ENCODE assay signal across 24 cellular contexts in the genomic region with DNA sequence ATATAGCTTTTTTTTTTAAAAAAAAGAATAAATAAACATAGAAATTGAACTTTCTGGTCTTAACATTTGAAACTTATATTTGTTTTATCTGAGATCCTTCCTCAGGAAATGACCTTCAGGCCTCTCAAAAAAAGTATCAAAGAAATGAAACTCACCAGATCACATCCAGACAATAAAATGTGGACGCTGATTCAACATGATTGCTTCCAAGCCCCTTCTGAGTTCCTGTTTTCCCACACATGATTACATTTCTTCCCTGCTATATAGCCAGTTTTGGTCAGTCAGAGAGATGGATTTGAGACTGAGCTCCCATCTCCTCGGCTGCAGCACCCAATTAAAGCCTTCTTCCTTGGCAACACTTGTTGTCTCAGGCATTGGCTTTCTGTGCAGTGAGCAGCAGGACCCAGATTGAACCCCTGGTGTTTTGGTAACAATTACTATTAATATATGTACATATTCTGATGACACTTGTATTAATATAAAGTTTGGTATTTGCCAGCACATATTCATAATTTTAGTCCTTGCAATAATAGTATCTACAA.
"Had no signal": no experiment of that assay in that cellular context is flagged by ENCODE, and none has a peak within 500 bp of the region (broad histone marks: within the 10 kb centered on the region; RNA-seq: fewer than 3 reads in every experiment).

No MANE protein-coding gene starts in this region.

- H3K36me3 Mint-ChIP-seq: naive B cell had no signal

- ATAC-seq: left lobe of liver; mucosa of descending colon; natural killer cell treated with Interleukin-12 subunit alpha and Interleukin-12 subunit beta and Interleukin-15 and Interleukin-18, amount 100 ng/mL, for 72 hours; pancreas; stimulated activated effector memory CD8-positive, alpha-beta T cell treated with anti-CD3 and anti-CD28 coated beads, Interleukin-12 subunit alpha, Interleukin-12 subunit beta, amount 100 ng/mL, for 72 hours had no signal

- H3K27me3 ChIP-seq: neutrophil, pancreas, right atrium auricular region, sigmoid colon, stomach, thyroid gland had no signal

- H3K9me3 ChIP-seq: neutrophil, pancreas, right atrium auricular region, thyroid gland had no signal

- DNase-seq: effector CD8-positive, alpha-beta T cell; head of caudate nucleus; kidney; mesenchymal stem cell; mucosa of descending colon; naive B cell; pancreas; sigmoid colon; stimulated activated CD4-positive, alpha-beta T cell treated with anti-CD3 and anti-CD28 coated beads, Interleukin-2, amount 100 ng/mL, for 24 hours; stimulated activated CD4-positive, alpha-beta T cell treated with anti-CD3 and anti-CD28 coated beads, Interleukin-4, amount 100 ng/mL, for 24 hours; stimulated activated naive CD4-positive, alpha-beta T cell treated with Interleukin-2 at 50 U/mL for 16 hours; stomach; thyroid gland; trophoblast cell had no signal

- H3K36me3 ChIP-seq: pancreas had no signal

- H3K27me3 Mint-ChIP-seq: naive B cell had no signal

- FAIRE-seq: frontal cortex, kidney, pancreas, urothelium cell line had no signal

- H3K4me1 ChIP-seq: pancreas had no signal

- H3K9me3 Mint-ChIP-seq: natural killer cell treated with Interleukin-12 subunit alpha and Interleukin-12 subunit beta and Interleukin-15 and Interleukin-18, amount 100 ng/mL, for 72 hours; stimulated activated effector memory CD8-positive, alpha-beta T cell treated with anti-CD3 and anti-CD28 coated beads, Interleukin-12 subunit alpha, Interleukin-12 subunit beta, amount 100 ng/mL, for 72 hours had no signal

- H3K27ac Mint-ChIP-seq: naive B cell; stimulated activated effector memory CD8-positive, alpha-beta T cell treated with anti-CD3 and anti-CD28 coated beads, Interleukin-12 subunit alpha, Interleukin-12 subunit beta, amount 100 ng/mL, for 72 hours had no signal

- H3K4me3 Mint-ChIP-seq: mesothelial cell of epicardium, naive B cell, neural crest cell had no signal

- H3K4me3 ChIP-seq: lung, mucosa of descending colon, pancreas, right atrium auricular region, sigmoid colon, stomach, thyroid gland had no signal

- H3K27ac ChIP-seq: pancreas, right atrium auricular region, thyroid gland had no signal
